ENCODE assay signal across 16 cellular contexts in the genomic region with DNA sequence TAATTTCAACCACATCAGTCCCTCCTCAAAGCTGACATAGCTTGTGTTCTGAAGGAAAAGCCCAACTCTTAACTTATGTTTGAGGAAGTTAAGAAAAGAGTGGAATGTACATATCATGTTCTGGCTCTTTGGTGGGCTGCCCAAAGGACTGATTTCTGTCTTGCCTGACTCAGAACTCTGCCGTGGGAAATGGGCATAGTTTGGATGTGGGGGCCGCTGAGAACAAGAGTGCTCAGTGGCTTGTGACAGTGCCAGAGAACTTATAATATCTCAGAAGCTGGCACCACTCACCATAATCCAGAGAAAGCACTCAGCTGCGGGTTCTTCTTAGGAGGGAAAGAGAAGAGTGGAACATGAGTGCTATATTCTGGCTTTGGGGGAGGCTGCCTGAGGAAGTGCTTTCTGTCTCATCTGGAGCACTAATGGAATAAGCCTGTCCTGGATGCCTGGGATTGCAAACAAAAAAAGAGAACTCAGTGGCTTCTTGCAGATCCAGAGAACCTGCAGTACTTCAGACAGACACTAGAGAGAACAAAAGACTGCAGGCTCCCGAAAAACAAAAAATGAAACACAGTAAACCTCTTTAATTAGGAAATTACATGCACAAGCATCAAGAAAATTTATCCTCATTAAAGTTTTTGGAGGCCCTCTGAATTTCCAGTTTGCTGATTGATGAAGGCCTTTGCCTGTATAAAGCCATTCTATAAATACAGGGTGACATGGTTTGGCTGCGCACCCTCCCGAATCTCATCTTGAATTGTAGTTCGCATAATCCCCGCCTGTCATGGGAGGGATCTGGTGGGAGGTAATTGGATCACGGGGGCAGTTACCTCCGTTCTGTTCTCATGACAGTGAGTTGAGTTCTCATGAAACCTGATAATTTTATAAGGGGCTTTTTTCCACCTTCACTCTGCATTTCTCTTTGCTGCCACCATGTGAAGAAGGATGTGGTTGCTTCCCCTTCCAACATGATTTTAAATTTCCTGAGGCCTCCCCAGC.
DNase-seq lines count a peak whose midpoint lies in the region; ATAC-seq and TF ChIP-seq lines count a peak whose summit lies in the region.
"Had no signal": no experiment of that assay in that cellular context is flagged by ENCODE, and none has a peak within 500 bp of the region (broad histone marks: within the 10 kb centered on the region; RNA-seq: fewer than 3 reads in every experiment).

No MANE protein-coding gene starts in this region.

- no peaks in the 10 kb centered on the region for H3K27me3 Mint-ChIP-seq in HFFc6 (ENCODE audit: insufficient read depth)

- H3K9me3 Mint-ChIP-seq in HFFc6, result peaks cover 51% of the 10 kb centered on the region

- H3K4me1 Mint-ChIP-seq in HFFc6 (ENCODE audit: low read depth), result no peaks in the 10 kb centered on the region

- no peak overlapping the region for H3K4me3 Mint-ChIP-seq in HFFc6

- in situ Hi-C loops in astrocyte of the spinal cord (cut with HindIII; ENCODE audit: low sequenced_read_pairs), result no loop called here

- peak; percentile 18 for TF ChIP-seq CTCF in astrocyte of the spinal cord (IDR thresholded peaks at IDR 0.05; ENCODE audit: low read depth, low read length)
- TF ChIP-seq CTCF in HFFc6 (IDR thresholded peaks at IDR 0.05), result no peak; the same call in 1 of the 2 replicates

- H3K36me3 ChIP-seq in HUES64 (ENCODE audit: insufficient read depth, low read length), result no peaks in the 10 kb centered on the region
- H3K36me3 ChIP-seq: adrenal gland had no signal

- H3K36me3 Mint-ChIP-seq in HFFc6 (ENCODE audit: low read depth), result no peaks in the 10 kb centered on the region

- 62% methylated on average over 10 of the region's 10 CpGs for WGBS in HUES64

- H3K9ac ChIP-seq in HUES64 (ENCODE audit: low read depth, low read length), result no peak overlapping the region
- H3K9ac ChIP-seq: KMS-11 had no signal

- H3K27ac ChIP-seq in HUES64 (ENCODE audit: low read depth, low read length), result no peak overlapping the region
- H3K27ac ChIP-seq: adrenal gland, coronary artery, KMS-11, RWPE1 had no signal

- ATAC-seq in GM19035 (IDR thresholded peaks at IDR 0.05; ENCODE audit: unreplicated experiment), result no peak
- no peak for ATAC-seq in HG02642 (IDR thresholded peaks at IDR 0.05; ENCODE audit: poor library complexity, unreplicated experiment)

- H3K27me3 ChIP-seq in HUES64 (ENCODE audit: insufficient read depth, low read length), result no peaks in the 10 kb centered on the region
- H3K27me3 ChIP-seq: adrenal gland had no signal

- DNase-seq in COLO829 (ENCODE audit: low spot score), result peak; percentile 8
- DNase-seq in astrocyte of the spinal cord (ENCODE audit: low read depth, low spot score), result no peak
- DNase-seq in islet precursor cell, result peak; percentile 64
- DNase-seq in HFFc6, result no peak
- DNase-seq in activated CD4-positive, CD25-positive, alpha-beta regulatory T cell treated with anti-CD3 and anti-CD28 coated beads, Interleukin-2, amount 50 U/mL, for 72 hours, result no peak
- DNase-seq: adrenal gland, Calu3, mesenchymal stem cell, NCI-H1694, NCI-H524 treated with DMSO at 0.1 percent for 48 hours had no signal

- H3K4me3 ChIP-seq in HUES64 (ENCODE audit: low read length) (peak overlapping the region; percentile 12; the same call in 1 of the 2 replicates), astrocyte of the spinal cord (ENCODE audit: low read depth, low read length) (no peak overlapping the region)
- H3K4me3 ChIP-seq: adrenal gland, coronary artery had no signal

- H3K9me3 ChIP-seq in HUES64 (ENCODE audit: insufficient read depth, low read depth, low read length), result no peaks in the 10 kb centered on the region
- H3K9me3 ChIP-seq: adrenal gland had no signal

- H3K4me1 ChIP-seq in HUES64 (ENCODE audit: insufficient read depth, low read length), result peaks cover 8% of the 10 kb centered on the region; the same call in 1 of the 2 replicates
- H3K4me1 ChIP-seq: adrenal gland had no signal

- H3K27ac Mint-ChIP-seq in HFFc6, result no peak overlapping the region

Comparison
In these comparisons a context has a peak if more than half of its experiments do, and no peak if none do; other contexts are left out.
1. DNase-seq: peak in COLO829 (single experiment) and islet precursor cell (single experiment); none in astrocyte of the spinal cord (single experiment), HFFc6 (single experiment) and activated CD4-positive, CD25-positive, alpha-beta regulatory T cell treated with anti-CD3 and anti-CD28 coated beads, Interleukin-2, amount 50 U/mL, for 72 hours (single experiment).